Comparison of ENCODE assay signal across 11 cellular contexts in the genomic region with DNA sequence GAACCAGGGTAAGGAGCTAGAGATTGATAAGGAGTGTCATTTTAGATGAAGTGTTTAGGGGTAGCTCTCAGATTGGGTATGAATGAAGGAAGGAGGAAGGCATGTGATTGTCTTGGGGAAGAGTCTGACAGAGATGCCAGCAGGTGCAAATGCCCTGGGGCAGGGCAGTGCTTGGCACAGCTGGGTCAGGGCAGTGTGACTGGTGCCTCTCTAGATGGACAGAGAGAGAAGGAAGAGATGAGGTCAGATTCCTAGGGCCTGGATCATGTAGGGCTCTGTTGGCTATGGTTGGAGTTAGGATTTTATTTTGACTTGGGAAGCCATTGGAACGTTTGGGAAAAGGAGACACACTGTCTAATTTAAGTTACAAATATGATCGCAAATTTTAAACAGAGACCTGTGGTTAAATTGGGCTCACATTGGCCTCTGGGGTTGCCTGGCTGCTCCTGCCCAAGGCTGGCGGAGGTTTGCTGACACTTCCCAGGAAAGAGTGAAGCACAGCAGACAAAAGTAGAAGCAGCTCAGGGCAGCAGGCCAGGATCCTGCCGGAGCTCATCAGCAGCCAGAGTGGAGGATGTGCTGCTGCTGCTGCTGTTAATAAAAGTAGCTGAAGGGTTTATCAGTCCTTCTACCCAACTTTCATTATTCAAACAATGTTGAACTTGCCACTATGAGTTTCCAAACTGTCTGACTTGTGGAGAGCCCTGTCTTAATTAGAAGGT. TPM values are rescaled to one million over a fixed set of nuclear protein-coding genes. Genes with fewer than 3 reads are reported as not detected.
A peak's percentile ranks its signal among the peaks of the same experiment; 100 is the strongest.
DNase-seq lines count a peak whose midpoint lies in the region; ATAC-seq and TF ChIP-seq lines count a peak whose summit lies in the region.
"Had no signal": no experiment of that assay in that cellular context is flagged by ENCODE, and none has a peak within 500 bp of the region (broad histone marks: within the 10 kb centered on the region; RNA-seq: fewer than 3 reads in every experiment).

No MANE protein-coding gene starts in this region.

- ATAC-seq in omental fat pad (ENCODE audit: low FRiP score) (peak; percentile 74), HG02588 (IDR thresholded peaks at IDR 0.05; ENCODE audit: unreplicated experiment) (no peak), HG03442 (IDR thresholded peaks at IDR 0.05; ENCODE audit: unreplicated experiment) (no peak)
- no peak for ATAC-seq in activated naive CD4-positive, alpha-beta T cell treated with anti-CD3 and anti-CD28 coated beads, Interleukin-2, amount 50 U/mL, for 72 hours
- ATAC-seq: activated T-cell treated with anti-CD3 and anti-CD28 coated beads, Interleukin-2, amount 50 U/mL, for 72 hours had no signal

- H3K27ac Mint-ChIP-seq in activated naive CD4-positive, alpha-beta T cell treated with anti-CD3 and anti-CD28 coated beads, Interleukin-2, amount 50 U/mL, for 72 hours, result no peak overlapping the region
- H3K27ac Mint-ChIP-seq: activated T-cell treated with anti-CD3 and anti-CD28 coated beads, Interleukin-2, amount 50 U/mL, for 72 hours had no signal

- H3K9me3 Mint-ChIP-seq in activated naive CD4-positive, alpha-beta T cell treated with anti-CD3 and anti-CD28 coated beads, Interleukin-2, amount 50 U/mL, for 72 hours, result no peaks in the 10 kb centered on the region
- H3K9me3 Mint-ChIP-seq: activated T-cell treated with anti-CD3 and anti-CD28 coated beads, Interleukin-2, amount 50 U/mL, for 72 hours had no signal

- DNase-seq in AG20443 (ENCODE audit: low spot score) (peak; percentile 44), NCI-H69 (lab: John Stamatoyannopoulos, UW) (peak; percentile 4), fibroblast of pulmonary artery (ENCODE audit: low read depth) (peak; percentile 52), omental fat pad (ENCODE audit: low spot score) (no peak), ecto neural progenitor cell (ENCODE audit: low spot score) (no peak)
- DNase-seq in activated naive CD4-positive, alpha-beta T cell treated with anti-CD3 and anti-CD28 coated beads, Interleukin-2, amount 50 U/mL, for 72 hours (ENCODE audit: low spot score in 2 of 2), result no peak
- DNase-seq: activated T-cell treated with anti-CD3 and anti-CD28 coated beads, Interleukin-2, amount 50 U/mL, for 72 hours; midbrain; NCI-H2107 had no signal

- no peak overlapping the region for H3K4me3 ChIP-seq in fibroblast of pulmonary artery (replicated peaks; ENCODE audit: low read depth, low read length)

- no peaks in the 10 kb centered on the region for H3K36me3 Mint-ChIP-seq in activated naive CD4-positive, alpha-beta T cell treated with anti-CD3 and anti-CD28 coated beads, Interleukin-2, amount 50 U/mL, for 72 hours

- TF ChIP-seq CTCF in fibroblast of pulmonary artery (IDR thresholded peaks at IDR 0.05; ENCODE audit: low read length, missing control alignments), result no peak
- TF ChIP-seq CTCF in omental fat pad (IDR thresholded peaks at IDR 0.05), result no peak

RNA-seq across cellular contexts. Expression of a gene that starts 32.7 kb away (rescaled TPM):
- 10 to 100 TPM; 23.3 to 88.3 (median 33.6) TPM for total RNA-seq in omental fat pad
- 1 to 10 TPM; 2.6 to 3.0 TPM for total RNA-seq in activated naive CD4-positive, alpha-beta T cell treated with anti-CD3 and anti-CD28 coated beads, Interleukin-2, amount 50 U/mL, for 72 hours

Comparison
In these comparisons a context has a peak if more than half of its experiments do, and no peak if none do; other contexts are left out.
1. DNase-seq: peak in AG20443 (single experiment), NCI-H69 (single experiment) and fibroblast of pulmonary artery (single experiment); none in omental fat pad (single experiment), activated naive CD4-positive, alpha-beta T cell treated with anti-CD3 and anti-CD28 coated beads, Interleukin-2, amount 50 U/mL, for 72 hours (0 of 2) and ecto neural progenitor cell (single experiment).
2. RNA of a gene that starts 32.7 kb away (total RNA-seq): 23.3 to 88.3 TPM in omental fat pad; 2.6 to 3.0 TPM in activated naive CD4-positive, alpha-beta T cell treated with anti-CD3 and anti-CD28 coated beads, Interleukin-2, amount 50 U/mL, for 72 hours; every median in the first group is over 4 times any median in the second.